Comparison of ENCODE assay signal across 8 cellular contexts in genomic region chr1:35539073-35539823, GRCh38. TPM values are rescaled to one million over a fixed set of nuclear protein-coding genes. Genes with fewer than 3 reads are reported as not detected.
DNase-seq lines count a peak whose midpoint lies in the region; ATAC-seq and TF ChIP-seq lines count a peak whose summit lies in the region.

No MANE protein-coding gene starts in this region.

- TF ChIP-seq CTCF in WTC11 (IDR thresholded peaks at IDR 0.05) (no peak), foreskin fibroblast (IDR thresholded peaks at IDR 0.05; ENCODE audit: low read depth, low read length) (no peak), stomach (IDR thresholded peaks at IDR 0.05) (no peak)

- H3K27ac ChIP-seq in stomach = peak overlapping the region; percentile 1 to 69 (median 52)

- intact Hi-C loops in stomach (cut with DNase I; ENCODE audit: low total_unique reads) = no loop called here

- H3K27me3 ChIP-seq in stomach = no peaks in the 10 kb centered on the region

- WGBS in stomach, 5 donors = 55 to 73% (median 62%) methylated on average over 6 of the region's 6 CpGs

- H3K36me3 Mint-ChIP-seq in WTC11 = peaks cover 7% of the 10 kb centered on the region

- peaks cover 52% of the 10 kb centered on the region for H3K4me1 Mint-ChIP-seq in WTC11

- H3K4me3 ChIP-seq in foreskin fibroblast (ENCODE audit: low read depth in 1 of 2, low read length in 2 of 2) = no peak overlapping the region
- no peak overlapping the region for H3K4me3 ChIP-seq in stomach

- CTCF ChIA-PET in WTC11 (lab: Charles Lee) = interaction anchor here (0.6 to 5.2 kb wide), 4 partner anchors 87 to 337 kb away, joined by 3 to 64 read pairs (median 3); no protein-coding TSS in a partner anchor

- ATAC-seq in HG02642 (IDR thresholded peaks at IDR 0.05; ENCODE audit: poor library complexity, unreplicated experiment) (peak; percentile 50), WTC11 (peak; percentile 34), GM18873 (IDR thresholded peaks at IDR 0.05; ENCODE audit: low FRiP score, unreplicated experiment) (no peak), GM19397 (IDR thresholded peaks at IDR 0.05; ENCODE audit: unreplicated experiment) (no peak)

- DNase-seq in DMS153 (lab: John Stamatoyannopoulos, UW) (peak; percentile 61), WTC11 (ENCODE audit: low spot score) (no peak), foreskin fibroblast (peak; percentile 32 to 62), stomach (no peak)
- no peak for DNase-seq in stimulated activated CD4-positive, alpha-beta T cell treated with anti-CD3 and anti-CD28 coated beads, Interleukin-15, amount 100 ng/mL, for 24 hours

- H3K4me3 Mint-ChIP-seq in WTC11 = no peak overlapping the region

- TF ChIP-seq EP300 in stomach (IDR thresholded peaks at IDR 0.05) = no peak

- POLR2A ChIA-PET in WTC11 (lab: Charles Lee) = interaction anchor here (0.6 kb wide), 1 partner anchor 47 kb away, joined by 3 read pairs; no protein-coding TSS in a partner anchor

- H3K9me3 ChIP-seq in stomach = no peaks in the 10 kb centered on the region

- H3K36me3 ChIP-seq in stomach = peaks cover 0 to 4% (median 0%) of the 10 kb centered on the region in 4 donors

- no peak for TF ChIP-seq POLR2A in stomach (IDR thresholded peaks at IDR 0.05)

- H3K4me1 ChIP-seq in stomach = peaks cover 23 to 68% (median 42%) of the 10 kb centered on the region in 4 donors

- H3K27me3 Mint-ChIP-seq in WTC11 (ENCODE audit: low read depth) = no peaks in the 10 kb centered on the region

- peak overlapping the region; percentile 51; the same call in 1 of the 2 replicates for H3K27ac Mint-ChIP-seq in WTC11

- no peaks in the 10 kb centered on the region for H3K9me3 Mint-ChIP-seq in WTC11

TF ChIP-seq in WTC11, 78 proteins besides CTCF, POLR2A, EP300 and RAD21:
- TF ChIP-seq ZNF219 (CRISPR knock-in tag; IDR thresholded peaks at IDR 0.05; ENCODE audit: borderline replicate concordance) (no peak), ZNF138 (CRISPR knock-in tag; conservative IDR thresholded peaks at IDR 0.05) (no peak), GABPB1 (CRISPR knock-in tag; IDR thresholded peaks at IDR 0.05) (no peak), CREB1 (CRISPR knock-in tag; IDR thresholded peaks at IDR 0.05) (no peak), JAZF1 (CRISPR knock-in tag; IDR thresholded peaks at IDR 0.05) (no peak), ZNF317 (CRISPR knock-in tag; IDR thresholded peaks at IDR 0.05; ENCODE audit: borderline replicate concordance, low read depth) (no peak)

RNA-seq across cellular contexts. Expression of gene KIAA0319L, which starts 18.0 kb away (rescaled TPM):
- total RNA-seq in WTC11 (2021) (66.3 to 71.7 TPM (median 70.0 TPM) in 3 replicates), stomach (100 to 1,000 TPM in 2 of 5 donors, 10 to 100 TPM in 3; 26.3 to 146 (median 92.0) TPM)
- 10 to 100 TPM; 13.1 to 14.9 (median 14.4) TPM for polyA plus RNA-seq in stomach

RNA-seq across cellular contexts. Expression of gene NCDN, which starts 18.4 kb away (rescaled TPM):
- total RNA-seq in WTC11 (2021) (35.6 to 39.2 TPM (median 38.2 TPM) in 3 replicates), stomach (10 to 100 TPM in 4 of 5 donors, 1 to 10 TPM in 1; 7.0 to 92.9 (median 39.7) TPM)
- polyA plus RNA-seq in stomach = 1 to 10 TPM; 5.3 to 10.0 (median 7.0) TPM

RNA-seq across cellular contexts. Expression of gene TFAP2E, which starts 33.9 kb away (rescaled TPM):
- total RNA-seq in WTC11 (2021) (1.5 to 1.7 TPM (median 1.5 TPM) in 3 replicates), stomach (10 to 100 TPM in 1 of 5 donors, 1 to 10 TPM in 2, not detected in 2; 1.8 to 44.3 (median 7.0) TPM)
- 1 to 10 TPM in 1 of 3 donors, under 1 TPM in 1, not detected in 1; 0.37 to 1.3 TPM for polyA plus RNA-seq in stomach

Comparison
In these comparisons a context has a peak if more than half of its experiments do, and no peak if none do; other contexts are left out.
1. DNase-seq: peak in DMS153 (single experiment) and foreskin fibroblast (2 of 2); none in WTC11 (single experiment), stomach (single experiment) and stimulated activated CD4-positive, alpha-beta T cell treated with anti-CD3 and anti-CD28 coated beads, Interleukin-15, amount 100 ng/mL, for 24 hours (single experiment).
2. ATAC-seq: peak in HG02642 (single experiment) and WTC11 (single experiment); none in GM18873 (single experiment) and GM19397 (single experiment).